ENCODE assay signal across 19 cellular contexts in genomic region chr10:114724295-114724694, GRCh38.
DNase-seq lines count a peak whose midpoint lies in the region; ATAC-seq, FAIRE-seq and TF ChIP-seq lines count a peak whose summit lies in the region.
"Had no signal": no experiment of that assay in that cellular context is flagged by ENCODE, and none has a peak within 500 bp of the region (broad histone marks: within the 10 kb centered on the region; RNA-seq: fewer than 3 reads in every experiment).

No MANE protein-coding gene starts in this region.

- peak in 1 of 2 experiments; percentile 34 for DNase-seq in A549 (ENCODE audit: low read depth in 1 of 2, low spot score in 1 of 2)
- DNase-seq in NCI-H226: peak; percentile 32
- DNase-seq in MCF 10A (ENCODE audit: unreplicated experiment): peak; percentile 98
- DNase-seq in left lobe of liver (ENCODE audit: low spot score): peak; percentile 79
- DNase-seq in cerebellar nuclear complex (lab: John Stamatoyannopoulos, UW): no peak
- no peak for DNase-seq in AML-193 (lab: John Stamatoyannopoulos, UW)
- DNase-seq: CD4-positive, CD25-positive, alpha-beta regulatory T cell; DMS79; IMR-90; MV-4-11; NCI-H1105 treated with DMSO at 0.1 percent for 48 hours; NCI-H1694; NCI-H2081; NCI-H2171 had no signal

- POLR2A ChIA-PET in A549 (lab: Yijun Ruan, JAX) (no interaction called here), MCF 10A (lab: Yijun Ruan, JAX) (interaction anchor here (0.6 to 6.3 kb wide), 19 partner anchors 9 to 550 kb away, joined by 3 to 61 read pairs (median 4); partner anchors contain the start of genes CCDC186 and FHIP2A)

- WGBS in A549 (ENCODE audit: missing lambda C conversion rate): 54% methylated on average over 2 of the region's 2 CpGs

- intact Hi-C loops in MCF 10A (cut with micrococcal nuclease): no loop called here

- no peak for TF ChIP-seq POLR2A in A549 (IDR thresholded peaks at IDR 0.05; ENCODE audit: low read length)

- H3K4me3 Mint-ChIP-seq in MCF 10A (ENCODE audit: unreplicated experiment): no peak overlapping the region
- H3K4me3 Mint-ChIP-seq: CD4-positive, CD25-positive, alpha-beta regulatory T cell had no signal

- H3K27me3 Mint-ChIP-seq in MCF 10A (ENCODE audit: insufficient read depth, unreplicated experiment): no peaks in the 10 kb centered on the region
- H3K27me3 Mint-ChIP-seq: CD4-positive, CD25-positive, alpha-beta regulatory T cell had no signal

- ATAC-seq in A549: peak in 1 of 2 experiments; percentile 36; a peak in 1 of 6 replicates
- ATAC-seq in left lobe of liver: peak; percentile 72
- no peak for ATAC-seq in SK-N-SH treated with all-trans-retinoic acid at 6 μM for 48 hours
- no peak for ATAC-seq in GM18498 (IDR thresholded peaks at IDR 0.05; ENCODE audit: unreplicated experiment)
- ATAC-seq: HCT116 had no signal

- H3K27ac ChIP-seq in A549: peak overlapping the region in 1 of 2 experiments; percentile 42; a peak in 1 of 6 replicates
- H3K27ac ChIP-seq: KMS-11 had no signal

- no peak for TF ChIP-seq RAD21 in A549 (conservative IDR thresholded peaks at IDR 0.05 in 1 of 2, IDR thresholded peaks at IDR 0.05 in 1 of 2)

- H3K36me3 Mint-ChIP-seq in MCF 10A (ENCODE audit: insufficient read depth, unreplicated experiment): no peaks in the 10 kb centered on the region
- H3K36me3 Mint-ChIP-seq: CD4-positive, CD25-positive, alpha-beta regulatory T cell had no signal

- H3K9me3 Mint-ChIP-seq in MCF 10A (ENCODE audit: unreplicated experiment): no peaks in the 10 kb centered on the region

- no TSS peak for BruUV-seq in MCF 10A (replicated peaks; lab: Mats Ljungman, UMichigan)

- peaks cover 21% of the 10 kb centered on the region for H3K4me1 ChIP-seq in A549

- no peaks in the 10 kb centered on the region for H3K9me3 ChIP-seq in A549

- H3K4me2 ChIP-seq in A549: peak overlapping the region; percentile 7; the same call in 1 of the 3 replicates
- H3K4me2 ChIP-seq: KMS-11 had no signal

- TF ChIP-seq CTCF in A549 (IDR thresholded peaks at IDR 0.05) (no peak), MCF 10A (IDR thresholded peaks at IDR 0.05; ENCODE audit: unreplicated experiment) (no peak)

- no peak overlapping the region for H3K4me3 ChIP-seq in A549

- FAIRE-seq in A549 (lab: Jason Lieb, UNC): no peak
- FAIRE-seq: H1 had no signal

- peaks cover 39% of the 10 kb centered on the region for H3K4me1 Mint-ChIP-seq in MCF 10A (ENCODE audit: insufficient read depth, unreplicated experiment)

- TF ChIP-seq EP300 in A549 (IDR thresholded peaks at IDR 0.05): no peak

- H3K27ac Mint-ChIP-seq in MCF 10A (ENCODE audit: low read depth, unreplicated experiment): peak overlapping the region; percentile 59
- H3K27ac Mint-ChIP-seq: CD4-positive, CD25-positive, alpha-beta regulatory T cell had no signal

- CTCF ChIA-PET in A549 (lab: Yijun Ruan, JAX) (interaction anchor here (0.7 to 1.9 kb wide), 2 partner anchors 62 to 1339 kb away, joined by 3 to 5 read pairs; no protein-coding TSS in a partner anchor), MCF 10A (lab: Yijun Ruan, JAX) (interaction anchor here (0.8 to 2.1 kb wide), 4 partner anchors 8 to 20 kb away, joined by 3 to 9 read pairs (median 4); no protein-coding TSS in a partner anchor)

TF ChIP-seq in A549, 52 proteins besides CTCF, POLR2A, EP300 and RAD21:
- TF ChIP-seq SMC3 (IDR thresholded peaks at IDR 0.05) (no peak), HES2 (IDR thresholded peaks at IDR 0.05) (peak; percentile 35; the same call in 1 of the 2 replicates), CEBPB (IDR thresholded peaks at IDR 0.05) (peak; percentile 22 to 31; a peak in 2 of 4 replicates), E2F6 (IDR thresholded peaks at IDR 0.05; ENCODE audit: borderline replicate concordance, low read depth) (no peak), NFE2L2 (conservative IDR thresholded peaks at IDR 0.05; ENCODE audit: low read length) (no peak), ZC3H11A (IDR thresholded peaks at IDR 0.05) (no peak)

TF ChIP-seq in SK-N-SH treated with all-trans-retinoic acid at 6 μM for 48 hours, 23 proteins besides CTCF, POLR2A, EP300 and RAD21 (continues in another document):
- TF ChIP-seq TSHZ2 (CRISPR knock-in tag; IDR thresholded peaks at IDR 0.05): no peak
- no peak for TF ChIP-seq POU6F1 (CRISPR knock-in tag; IDR thresholded peaks at IDR 0.05; ENCODE audit: borderline replicate concordance, low read depth)
- TF ChIP-seq ZFP3 (CRISPR knock-in tag; IDR thresholded peaks at IDR 0.05): no peak
- no peak for TF ChIP-seq CSDC2 (CRISPR knock-in tag; IDR thresholded peaks at IDR 0.05)
- TF ChIP-seq BACH2 (CRISPR knock-in tag; IDR thresholded peaks at IDR 0.05; ENCODE audit: borderline replicate concordance): no peak
- TF ChIP-seq ZNF8 (CRISPR knock-in tag; IDR thresholded peaks at IDR 0.05): no peak
- no peak for TF ChIP-seq GLIS3 (CRISPR knock-in tag; IDR thresholded peaks at IDR 0.05)
- no peak for TF ChIP-seq CREB5 (CRISPR knock-in tag; IDR thresholded peaks at IDR 0.05; ENCODE audit: low read depth)
- TF ChIP-seq ISL1 (CRISPR knock-in tag; IDR thresholded peaks at IDR 0.05): no peak
- no peak for TF ChIP-seq TOX (CRISPR knock-in tag; IDR thresholded peaks at IDR 0.05; ENCODE audit: borderline replicate concordance)
- TF ChIP-seq ARNTL (CRISPR knock-in tag; IDR thresholded peaks at IDR 0.05; ENCODE audit: borderline replicate concordance, low read depth): no peak
- no peak for TF ChIP-seq PPARA (CRISPR knock-in tag; IDR thresholded peaks at IDR 0.05; ENCODE audit: borderline replicate concordance)
- no peak for TF ChIP-seq CSRNP3 (CRISPR knock-in tag; IDR thresholded peaks at IDR 0.05)
- no peak for TF ChIP-seq ZC3H10 (CRISPR knock-in tag; IDR thresholded peaks at IDR 0.05)

Comparison
In these comparisons a context has a peak if more than half of its experiments do, and no peak if none do; other contexts are left out.
1. DNase-seq: peak in NCI-H226 (single experiment), MCF 10A (single experiment) and left lobe of liver (single experiment); none in cerebellar nuclear complex (0 of 2) and AML-193 (0 of 2).